ENCODE assay signal across 18 cellular contexts in the genomic region with DNA sequence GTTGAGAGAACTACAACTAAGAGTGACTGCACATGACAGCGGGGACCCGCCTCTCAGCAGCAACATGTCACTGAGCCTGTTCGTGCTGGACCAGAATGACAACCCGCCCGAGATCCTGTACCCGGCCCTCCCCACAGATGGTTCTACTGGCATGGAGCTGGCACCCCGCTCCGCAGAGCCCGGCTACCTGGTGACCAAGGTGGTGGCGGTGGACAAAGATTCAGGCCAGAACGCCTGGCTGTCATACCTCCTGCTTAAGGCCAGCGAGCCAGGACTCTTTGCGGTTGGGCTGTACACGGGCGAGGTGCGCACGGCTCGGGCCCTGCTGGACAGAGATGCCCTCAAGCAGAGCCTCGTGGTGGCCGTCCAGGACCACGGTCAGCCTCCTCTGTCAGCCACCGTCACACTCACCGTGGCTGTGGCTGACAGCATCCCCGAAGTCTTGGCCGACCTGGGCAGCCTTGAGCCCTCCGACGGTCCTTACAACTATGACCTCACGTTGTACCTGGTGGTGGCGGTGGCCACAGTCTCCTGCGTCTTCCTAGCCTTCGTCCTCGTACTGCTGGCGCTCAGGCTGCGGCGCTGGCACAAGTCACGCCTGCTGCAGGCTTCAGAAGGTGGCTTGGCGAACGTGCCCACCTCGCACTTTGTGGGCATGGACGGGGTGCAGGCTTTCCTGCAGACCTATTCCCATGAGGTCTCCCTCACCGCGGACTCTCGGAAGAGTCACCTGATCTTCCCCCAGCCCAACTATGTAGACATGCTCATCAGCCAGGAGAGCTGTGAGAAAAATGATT. TPM values are rescaled to one million over a fixed set of nuclear protein-coding genes. Genes with fewer than 3 reads are reported as not detected.
DNase-seq lines count a peak whose midpoint lies in the region; ATAC-seq, FAIRE-seq and TF ChIP-seq lines count a peak whose summit lies in the region.
"Had no signal": no experiment of that assay in that cellular context is flagged by ENCODE, and none has a peak within 500 bp of the region (broad histone marks: within the 10 kb centered on the region; RNA-seq: fewer than 3 reads in every experiment).

No MANE protein-coding gene starts in this region.

- H3K27me3 Mint-ChIP-seq in type B pancreatic cell = no peaks in the 10 kb centered on the region

- no peaks in the 10 kb centered on the region for H3K36me3 ChIP-seq in rectal smooth muscle tissue (ENCODE audit: control insufficient read depth, insufficient read depth, low read length)

- H3K4me3 Mint-ChIP-seq in type B pancreatic cell = no peak overlapping the region
- H3K4me3 Mint-ChIP-seq: CD8-positive, alpha-beta T cell; H9 had no signal

- peaks cover 7% of the 10 kb centered on the region for H3K36me3 Mint-ChIP-seq in type B pancreatic cell
- H3K36me3 Mint-ChIP-seq: CD8-positive, alpha-beta T cell had no signal

- peak; percentile 20 for FAIRE-seq in HTR-8/SVneo (lab: Jason Lieb, UNC)
- FAIRE-seq: A204.1, H1 had no signal

- H3K9ac ChIP-seq in rectal smooth muscle tissue (ENCODE audit: low read length) = no peak overlapping the region

- H3K4me1 ChIP-seq in rectal smooth muscle tissue (ENCODE audit: control insufficient read depth, insufficient read depth, low read length) = no peaks in the 10 kb centered on the region

- H3K27ac Mint-ChIP-seq in type B pancreatic cell = no peak overlapping the region
- H3K27ac Mint-ChIP-seq: CD8-positive, alpha-beta T cell; H9; IgD-negative memory B cell had no signal

- no peak for TF ChIP-seq CTCF in coronary artery (IDR thresholded peaks at IDR 0.05)
- no peak for TF ChIP-seq CTCF in type B pancreatic cell (conservative IDR thresholded peaks at IDR 0.05)

- H3K4me1 Mint-ChIP-seq in type B pancreatic cell (ENCODE audit: unreplicated experiment) = no peaks in the 10 kb centered on the region
- H3K4me1 Mint-ChIP-seq: H9 had no signal

- H3K27me3 ChIP-seq in rectal smooth muscle tissue (ENCODE audit: control insufficient read depth, insufficient read depth, low read length) = no peaks in the 10 kb centered on the region

- H3K27ac ChIP-seq in coronary artery (no peak overlapping the region), rectal smooth muscle tissue (ENCODE audit: low read depth, low read length) (no peak overlapping the region)
- H3K27ac ChIP-seq: HL-60 had no signal

- no peak for ATAC-seq in HG03439 (IDR thresholded peaks at IDR 0.05; ENCODE audit: unreplicated experiment)
- ATAC-seq: CD8-positive, alpha-beta T cell had no signal

- H3K9me3 Mint-ChIP-seq in type B pancreatic cell = no peaks in the 10 kb centered on the region

- DNase-seq in HTR-8/SVneo (ENCODE audit: insufficient read length, low spot score) = no peak
- DNase-seq in coronary artery (ENCODE audit: low spot score) = no peak
- peak; percentile 58 for DNase-seq in type B pancreatic cell (ENCODE audit: extremely low spot score, unreplicated experiment)
- DNase-seq in cerebellar cortex (ENCODE audit: low spot score) = no peak
- DNase-seq in activated CD4-positive, CD25-positive, alpha-beta regulatory T cell treated with anti-CD3 and anti-CD28 coated beads, Interleukin-2, amount 50 U/mL, for 72 hours = no peak
- DNase-seq: ACHN; Calu3; CD8-positive, alpha-beta T cell; DMS79 treated with DMSO at 0.1 percent for 48 hours; GF-D8; H9; KBM-7 had no signal

- H3K4me3 ChIP-seq in coronary artery = peak overlapping the region; percentile 25
- peak overlapping the region; percentile 15 for H3K4me3 ChIP-seq in rectal smooth muscle tissue (ENCODE audit: low read length)

RNA-seq across cellular contexts. Expression of a gene that starts 2.1 kb away (rescaled TPM):
- 0.31 and 0.40 TPM in 2 replicates for total RNA-seq in type B pancreatic cell (ENCODE audit: low replicate concordance)

RNA-seq across cellular contexts. Expression of a gene that starts 2.8 kb away (rescaled TPM):
- 13.0 and 15.6 TPM in 2 replicates for total RNA-seq in type B pancreatic cell (ENCODE audit: low replicate concordance)
- total RNA-seq: CD8-positive, alpha-beta T cell had no signal

RNA-seq across cellular contexts. Expression of a gene that starts 7.8 kb away (rescaled TPM):
- total RNA-seq in type B pancreatic cell (ENCODE audit: low replicate concordance) = 1.3 and 2.1 TPM in 2 replicates
- total RNA-seq: CD8-positive, alpha-beta T cell had no signal

RNA-seq across cellular contexts. Expression of a gene that starts 11.0 kb away (rescaled TPM):
- 0.41 and 0.86 TPM in 2 replicates for total RNA-seq in type B pancreatic cell (ENCODE audit: low replicate concordance)

RNA-seq across cellular contexts. Expression of a gene that starts 13.1 kb away (rescaled TPM):
- 2.6 and 8.1 TPM in 2 replicates for total RNA-seq in type B pancreatic cell (ENCODE audit: low replicate concordance)
- total RNA-seq: CD8-positive, alpha-beta T cell had no signal
